ENCODE assay signal across 22 cellular contexts in the genomic region with DNA sequence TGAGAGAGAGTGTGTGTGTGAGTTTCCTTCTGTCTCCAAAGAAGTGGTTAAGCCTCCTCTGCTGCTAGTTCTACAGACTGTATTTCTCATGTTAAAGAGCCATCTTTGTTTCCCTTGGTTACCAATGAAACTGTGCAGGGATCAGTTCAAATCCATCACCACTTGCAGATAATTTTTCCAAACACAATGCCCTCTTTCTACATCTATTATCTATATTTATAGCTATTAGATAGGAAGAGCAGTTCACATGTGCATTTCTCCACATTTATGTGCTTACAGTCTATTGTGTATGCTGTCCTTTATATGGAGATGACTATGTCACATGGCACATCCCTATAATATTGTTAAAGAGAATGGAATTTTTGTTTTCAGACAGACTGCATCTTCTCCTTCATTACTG.
"Had no signal": no experiment of that assay in that cellular context is flagged by ENCODE, and none has a peak within 500 bp of the region (broad histone marks: within the 10 kb centered on the region; RNA-seq: fewer than 3 reads in every experiment).

No MANE protein-coding gene starts in this region.

- H3K27ac Mint-ChIP-seq: activated CD4-positive, alpha-beta memory T cell treated with anti-CD3 and anti-CD28 coated beads, Interleukin-2, amount 10 ng/mL, durations not matched to agents 7 days and 5 days; memory B cell; nephron progenitor cell; stimulated activated memory B cell treated with anti-CD40 and anti-IgM and Interleukin-4, amounts not matched to agents 10 μg/mL and 1 μg/mL and 100 μg/mL, for 72 hours; T-helper 1 cell treated with Interleukin-12 subunit alpha and Interleukin-12 subunit beta and Interleukin-4 antibody, amounts not matched to agents 30 μg/mL and 1 μg/mL, for 36 hours had no signal

- H3K36me3 ChIP-seq: brain microvascular endothelial cell, esophagus squamous epithelium, gastroesophageal sphincter, heart right ventricle, stomach, suprapubic skin, tibial nerve had no signal

- DNase-seq: activated CD4-positive, alpha-beta memory T cell treated with anti-CD3 and anti-CD28 coated beads, Interleukin-2, amount 10 ng/mL, durations not matched to agents 7 days and 5 days; activated CD4-positive, alpha-beta T cell treated with anti-CD3 and anti-CD28 coated beads for 48 hours; activated gamma-delta T cell; activated naive CD4-positive, alpha-beta T cell treated with anti-CD3 and anti-CD28 coated beads, Interleukin-2, amount 50 U/mL, for 16 hours; aorta; brain microvascular endothelial cell; caudate nucleus; effector memory CD4-positive, alpha-beta T cell; esophagus squamous epithelium; heart right ventricle; left colon; nephron progenitor cell; small intestine; stimulated activated CD4-positive, alpha-beta T cell treated with anti-CD3 and anti-CD28 coated beads, Interleukin-15, amount 100 ng/mL, for 24 hours; stomach had no signal

- H3K9me3 ChIP-seq: esophagus squamous epithelium, gastroesophageal sphincter, heart right ventricle, stomach, suprapubic skin, tibial nerve had no signal

- H3K27me3 ChIP-seq: brain microvascular endothelial cell, esophagus squamous epithelium, gastroesophageal sphincter, heart right ventricle, stomach, suprapubic skin, tibial nerve had no signal

- ATAC-seq: gastroesophageal sphincter; heart right ventricle; left colon; sciatic nerve; stimulated activated memory B cell treated with anti-CD40 and anti-IgM and Interleukin-4, amounts not matched to agents 10 μg/mL and 1 μg/mL and 100 μg/mL, for 72 hours had no signal

- H3K4me3 Mint-ChIP-seq: stimulated activated memory B cell treated with anti-CD40 and anti-IgM and Interleukin-4, amounts not matched to agents 10 μg/mL and 1 μg/mL and 100 μg/mL, for 72 hours had no signal

- H3K27ac ChIP-seq: brain microvascular endothelial cell, esophagus squamous epithelium, heart right ventricle, stomach, suprapubic skin, tibial nerve had no signal

- H3K9me3 Mint-ChIP-seq: activated CD4-positive, alpha-beta memory T cell treated with anti-CD3 and anti-CD28 coated beads, Interleukin-2, amount 10 ng/mL, durations not matched to agents 7 days and 5 days; memory B cell; nephron progenitor cell; stimulated activated memory B cell treated with anti-CD40 and anti-IgM and Interleukin-4, amounts not matched to agents 10 μg/mL and 1 μg/mL and 100 μg/mL, for 72 hours; T-helper 1 cell treated with Interleukin-12 subunit alpha and Interleukin-12 subunit beta and Interleukin-4 antibody, amounts not matched to agents 30 μg/mL and 1 μg/mL, for 36 hours had no signal

- H3K27me3 Mint-ChIP-seq: memory B cell; stimulated activated memory B cell treated with anti-CD40 and anti-IgM and Interleukin-4, amounts not matched to agents 10 μg/mL and 1 μg/mL and 100 μg/mL, for 72 hours had no signal

- H3K36me3 Mint-ChIP-seq: memory B cell; stimulated activated memory B cell treated with anti-CD40 and anti-IgM and Interleukin-4, amounts not matched to agents 10 μg/mL and 1 μg/mL and 100 μg/mL, for 72 hours had no signal

- H3K4me3 ChIP-seq: esophagus squamous epithelium, gastroesophageal sphincter, heart right ventricle, stomach, suprapubic skin, tibial nerve had no signal
